ENCODE assay signal across 8 cellular contexts in the genomic region with DNA sequence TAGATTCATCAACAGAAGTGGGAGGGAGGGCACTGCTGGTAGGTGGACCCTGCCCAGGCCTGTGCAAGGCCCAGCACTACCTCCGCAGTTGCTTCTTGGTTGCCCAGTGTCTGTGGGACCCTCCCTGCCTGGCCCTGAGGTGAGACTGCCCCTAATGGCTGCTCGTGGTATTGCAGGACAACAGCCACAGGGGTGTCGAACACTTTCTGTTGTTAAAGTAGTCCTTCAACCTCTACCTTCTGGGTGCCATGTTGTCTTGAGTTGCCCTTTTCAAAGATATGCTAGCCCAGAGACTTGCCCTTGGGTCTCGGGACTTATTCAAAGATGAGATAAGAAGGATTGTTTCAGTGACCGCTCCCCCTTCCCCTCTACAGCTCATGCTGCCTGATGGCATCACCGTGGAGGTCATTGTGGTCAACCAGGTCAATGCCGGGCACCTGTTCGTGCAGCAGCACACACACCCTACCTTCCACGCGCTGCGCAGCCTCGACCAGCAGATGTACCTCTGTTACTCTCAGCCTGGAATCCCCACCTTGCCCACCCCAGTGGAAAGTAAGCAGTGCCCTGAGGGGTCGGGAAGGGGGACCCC.
DNase-seq lines count a peak whose midpoint lies in the region; ATAC-seq and TF ChIP-seq lines count a peak whose summit lies in the region.

No MANE protein-coding gene starts in this region.

- peaks cover 1% of the 10 kb centered on the region; the same call in 1 of the 2 replicates for H3K79me2 ChIP-seq in SU-DHL-6 (ENCODE audit: insufficient read depth, low read length)

- no peak overlapping the region for H3K9ac ChIP-seq in SU-DHL-6 (ENCODE audit: low read length)

- H3K27ac Mint-ChIP-seq in activated naive CD8-positive, alpha-beta T cell treated with anti-CD3 and anti-CD28 coated beads, Interleukin-2, amount 50 U/mL, for 24 hours = no peak overlapping the region

- no peaks in the 10 kb centered on the region for H3K27me3 ChIP-seq in SU-DHL-6 (ENCODE audit: low read length)

- TF ChIP-seq CTCF in AG09319 (IDR thresholded peaks at IDR 0.05; ENCODE audit: low read depth, low read length) (peak; percentile 80), SU-DHL-6 (IDR thresholded peaks at IDR 0.05; ENCODE audit: insufficient read depth, low read length, poor library complexity, severe bottlenecking) (peak; percentile 78)

- no peaks in the 10 kb centered on the region for H4K20me1 ChIP-seq in SU-DHL-6 (ENCODE audit: low read depth, low read length)

- H3K4me3 Mint-ChIP-seq in activated naive CD8-positive, alpha-beta T cell treated with anti-CD3 and anti-CD28 coated beads, Interleukin-2, amount 50 U/mL, for 24 hours = no peak overlapping the region

- H3K4me3 ChIP-seq in SU-DHL-6 (ENCODE audit: insufficient read depth, low read length, poor library complexity, severe bottlenecking) = no peak overlapping the region

- H3K4me2 ChIP-seq in SU-DHL-6 (ENCODE audit: low read depth, low read length, poor library complexity, severe bottlenecking) = no peak overlapping the region

- DNase-seq in AG09319 (ENCODE audit: extremely low read depth, low read depth) = no peak
- DNase-seq in activated naive CD8-positive, alpha-beta T cell treated with anti-CD3 and anti-CD28 coated beads, Interleukin-2, amount 50 U/mL, for 24 hours = peak; percentile 72
- DNase-seq in islet precursor cell = peak; percentile 85
- peak; percentile 6 to 63 (median 28) for DNase-seq in stimulated activated CD4-positive, alpha-beta T cell treated with anti-CD3 and anti-CD28 coated beads, TNF-alpha, amount 100 ng/mL, for 1 hour (ENCODE audit: low read depth in 3 of 3, low spot score in 1 of 3)
- no peak for DNase-seq in GOT3 (lab: John Stamatoyannopoulos, UW)

- peaks cover 42% of the 10 kb centered on the region for H3K36me3 Mint-ChIP-seq in activated naive CD8-positive, alpha-beta T cell treated with anti-CD3 and anti-CD28 coated beads, Interleukin-2, amount 50 U/mL, for 24 hours (ENCODE audit: low read depth)

- no peaks in the 10 kb centered on the region for H3K9me3 Mint-ChIP-seq in activated naive CD8-positive, alpha-beta T cell treated with anti-CD3 and anti-CD28 coated beads, Interleukin-2, amount 50 U/mL, for 24 hours

- ATAC-seq in GM18868 (IDR thresholded peaks at IDR 0.05; ENCODE audit: unreplicated experiment) = peak; percentile 49
- no peak for ATAC-seq in activated naive CD8-positive, alpha-beta T cell treated with anti-CD3 and anti-CD28 coated beads, Interleukin-2, amount 50 U/mL, for 24 hours
- no peak for ATAC-seq in HG02938 (IDR thresholded peaks at IDR 0.05; ENCODE audit: unreplicated experiment)

- H3K9me2 ChIP-seq in SU-DHL-6 (replicated peaks; ENCODE audit: insufficient read depth, low read length) = no peaks in the 10 kb centered on the region

- H3F3A ChIP-seq in SU-DHL-6 (ENCODE audit: insufficient read depth) = no peaks in the 10 kb centered on the region

- H3K27me3 Mint-ChIP-seq in activated naive CD8-positive, alpha-beta T cell treated with anti-CD3 and anti-CD28 coated beads, Interleukin-2, amount 50 U/mL, for 24 hours = no peaks in the 10 kb centered on the region

- H3K27ac ChIP-seq in SU-DHL-6 (ENCODE audit: low read depth, low read length) = no peak overlapping the region

- H2AFZ ChIP-seq in SU-DHL-6 (ENCODE audit: low read depth, low read length, severe bottlenecking) = no peak overlapping the region

- no peaks in the 10 kb centered on the region for H3K9me3 ChIP-seq in SU-DHL-6 (ENCODE audit: insufficient read depth, low read length)

- H3K4me1 Mint-ChIP-seq in activated naive CD8-positive, alpha-beta T cell treated with anti-CD3 and anti-CD28 coated beads, Interleukin-2, amount 50 U/mL, for 24 hours = no peaks in the 10 kb centered on the region

- H3K36me3 ChIP-seq in SU-DHL-6 (ENCODE audit: low read length) = no peaks in the 10 kb centered on the region; the same call in 1 of the 2 replicates

Comparison
In these comparisons a context has a peak if more than half of its experiments do, and no peak if none do; other contexts are left out.
1. DNase-seq: peak in activated naive CD8-positive, alpha-beta T cell treated with anti-CD3 and anti-CD28 coated beads, Interleukin-2, amount 50 U/mL, for 24 hours (single experiment), islet precursor cell (single experiment) and stimulated activated CD4-positive, alpha-beta T cell treated with anti-CD3 and anti-CD28 coated beads, TNF-alpha, amount 100 ng/mL, for 1 hour (3 of 3); none in AG09319 (single experiment) and GOT3 (single experiment).